In genomic region chr7:143714581-143715459, GRCh38 we compare ENCODE assay signal across 11 cellular contexts. TPM values are rescaled to one million over a fixed set of nuclear protein-coding genes. Genes with fewer than 3 reads are reported as not detected.
DNase-seq lines count a peak whose midpoint lies in the region; ATAC-seq and TF ChIP-seq lines count a peak whose summit lies in the region.
"Not testable (repeated sequence)": the region's sequence is repeated elsewhere in the genome, so short reads cannot be mapped to it uniquely, and the experiment has no call there.
"Had no signal": no experiment of that assay in that cellular context is flagged by ENCODE, and none has a peak within 500 bp of the region (broad histone marks: within the 10 kb centered on the region; RNA-seq: fewer than 3 reads in every experiment).

No MANE protein-coding gene starts in this region.

- H3K36me3 ChIP-seq in CD8-positive, alpha-beta T cell (ENCODE audit: insufficient read depth, low read length); RWPE2 (ENCODE audit: low read depth); naive thymus-derived CD4-positive, alpha-beta T cell (ENCODE audit: control insufficient read depth in 2 of 3, insufficient read depth in 3 of 3, low read length in 3 of 3): not testable (repeated sequence)

- peak; percentile 85 for ATAC-seq in CD8-positive, alpha-beta T cell
- peak; percentile 50 for ATAC-seq in HG02759 (IDR thresholded peaks at IDR 0.05; ENCODE audit: unreplicated experiment)
- 0 out of 3 replicates have a peak, but pooled peaks have one; percentile 14 for ATAC-seq in RWPE2 (ENCODE audit: low read depth)
- ATAC-seq in activated CD8-positive, alpha-beta T cell treated with anti-CD3 and anti-CD28 coated beads for 36 hours = peak; percentile 77
- peak; percentile 75 to 78 for ATAC-seq in activated naive CD4-positive, alpha-beta T cell treated with anti-CD3 and anti-CD28 coated beads, Interleukin-2, amount 50 U/mL, for 72 hours
- ATAC-seq in effector memory CD8-positive, alpha-beta T cell (replicated peaks) = peak; percentile 74
- ATAC-seq in naive thymus-derived CD4-positive, alpha-beta T cell = peak; percentile 75
- ATAC-seq in stimulated activated naive CD8-positive, alpha-beta T cell treated with anti-CD3 and anti-CD28 coated beads, Interleukin-15, Interleukin-2, amounts not matched to agents 100 U/mL and 50 U/mL, for 24 hours = peak; percentile 52

- H3K9me3 ChIP-seq in CD8-positive, alpha-beta T cell (ENCODE audit: low read length); RWPE2 (ENCODE audit: severe bottlenecking); naive thymus-derived CD4-positive, alpha-beta T cell (ENCODE audit: control insufficient read depth in 2 of 3, low read length in 3 of 3): not testable (repeated sequence)

- not testable (repeated sequence) for H3K27me3 ChIP-seq in CD8-positive, alpha-beta T cell (ENCODE audit: insufficient read depth, low read length); RWPE2 (ENCODE audit: insufficient read depth, poor library complexity, severe bottlenecking); naive thymus-derived CD4-positive, alpha-beta T cell (ENCODE audit: control insufficient read depth in 2 of 2, insufficient read depth in 2 of 2, low read length in 2 of 2)

- H3K27me3 Mint-ChIP-seq in CD8-positive, alpha-beta T cell (ENCODE audit: low read depth); activated CD8-positive, alpha-beta T cell treated with anti-CD3 and anti-CD28 coated beads for 36 hours; effector memory CD8-positive, alpha-beta T cell; naive thymus-derived CD4-positive, alpha-beta T cell: not testable (repeated sequence)

- TF ChIP-seq CTCF in CD8-positive, alpha-beta T cell (IDR thresholded peaks at IDR 0.05); RWPE2 (IDR thresholded peaks at IDR 0.05; ENCODE audit: poor library complexity, severe bottlenecking); activated CD8-positive, alpha-beta T cell treated with anti-CD3 and anti-CD28 coated beads for 36 hours (IDR thresholded peaks at IDR 0.05): not testable (repeated sequence)

- CTCF ChIA-PET in CD8-positive, alpha-beta T cell (lab: Charles Lee); activated CD8-positive, alpha-beta T cell treated with anti-CD3 and anti-CD28 coated beads for 36 hours (lab: Charles Lee); naive thymus-derived CD4-positive, alpha-beta T cell (lab: Charles Lee): not testable (repeated sequence)

- not testable (repeated sequence) for H3K27ac Mint-ChIP-seq in CD8-positive, alpha-beta T cell; activated CD8-positive, alpha-beta T cell treated with anti-CD3 and anti-CD28 coated beads for 36 hours; activated naive CD4-positive, alpha-beta T cell treated with anti-CD3 and anti-CD28 coated beads, Interleukin-2, amount 50 U/mL, for 72 hours; effector memory CD8-positive, alpha-beta T cell; naive thymus-derived CD4-positive, alpha-beta T cell

- H3K36me3 Mint-ChIP-seq in CD8-positive, alpha-beta T cell; activated CD8-positive, alpha-beta T cell treated with anti-CD3 and anti-CD28 coated beads for 36 hours (ENCODE audit: low read depth); activated naive CD4-positive, alpha-beta T cell treated with anti-CD3 and anti-CD28 coated beads, Interleukin-2, amount 50 U/mL, for 72 hours; effector memory CD8-positive, alpha-beta T cell (ENCODE audit: insufficient read depth); naive thymus-derived CD4-positive, alpha-beta T cell: not testable (repeated sequence)

- intact Hi-C loops in CD8-positive, alpha-beta T cell (cut with DNase I, micrococcal nuclease); activated CD8-positive, alpha-beta T cell treated with anti-CD3 and anti-CD28 coated beads for 36 hours (cut with micrococcal nuclease); naive thymus-derived CD4-positive, alpha-beta T cell (cut with micrococcal nuclease): not testable (repeated sequence)

- H3K4me1 ChIP-seq in CD8-positive, alpha-beta T cell (ENCODE audit: insufficient read depth, low read length); RWPE2 (ENCODE audit: insufficient read depth, poor library complexity, severe bottlenecking); naive thymus-derived CD4-positive, alpha-beta T cell (ENCODE audit: control insufficient read depth in 2 of 2, insufficient read depth in 2 of 2, low read length in 2 of 2): not testable (repeated sequence)

- not testable (repeated sequence) for H3K4me1 Mint-ChIP-seq in CD8-positive, alpha-beta T cell (ENCODE audit: low read depth); activated CD8-positive, alpha-beta T cell treated with anti-CD3 and anti-CD28 coated beads for 36 hours (ENCODE audit: low read depth); effector memory CD8-positive, alpha-beta T cell (ENCODE audit: low read depth in 2 of 2); naive thymus-derived CD4-positive, alpha-beta T cell

- not testable (repeated sequence) for H3K4me3 Mint-ChIP-seq in CD8-positive, alpha-beta T cell; activated CD8-positive, alpha-beta T cell treated with anti-CD3 and anti-CD28 coated beads for 36 hours; effector memory CD8-positive, alpha-beta T cell; naive thymus-derived CD4-positive, alpha-beta T cell

- DNase-seq in CD8-positive, alpha-beta T cell; RWPE2 (ENCODE audit: low spot score); activated CD8-positive, alpha-beta T cell treated with anti-CD3 and anti-CD28 coated beads for 36 hours; activated naive CD4-positive, alpha-beta T cell treated with anti-CD3 and anti-CD28 coated beads, Interleukin-2, amount 50 U/mL, for 72 hours (ENCODE audit: low spot score in 2 of 2); effector memory CD8-positive, alpha-beta T cell; naive thymus-derived CD4-positive, alpha-beta T cell; stimulated activated naive CD8-positive, alpha-beta T cell treated with anti-CD3 and anti-CD28 coated beads, Interleukin-15, Interleukin-2, amounts not matched to agents 100 U/mL and 50 U/mL, for 24 hours: not testable (repeated sequence)

- not testable (repeated sequence) for H3K9me3 Mint-ChIP-seq in CD8-positive, alpha-beta T cell; activated CD8-positive, alpha-beta T cell treated with anti-CD3 and anti-CD28 coated beads for 36 hours; activated naive CD4-positive, alpha-beta T cell treated with anti-CD3 and anti-CD28 coated beads, Interleukin-2, amount 50 U/mL, for 72 hours; effector memory CD8-positive, alpha-beta T cell; naive thymus-derived CD4-positive, alpha-beta T cell

- H3K27ac ChIP-seq in CD8-positive, alpha-beta T cell (ENCODE audit: low read depth, low read length); RWPE2 (ENCODE audit: poor library complexity, severe bottlenecking); naive thymus-derived CD4-positive, alpha-beta T cell (ENCODE audit: low read depth, low read length): not testable (repeated sequence)

- H3K4me3 ChIP-seq in CD8-positive, alpha-beta T cell (ENCODE audit: low read depth, low read length); RWPE2 (ENCODE audit: severe bottlenecking); naive thymus-derived CD4-positive, alpha-beta T cell (ENCODE audit: low read length): not testable (repeated sequence)

- POLR2A ChIA-PET in CD8-positive, alpha-beta T cell (lab: Charles Lee); activated CD8-positive, alpha-beta T cell treated with anti-CD3 and anti-CD28 coated beads for 36 hours (lab: Charles Lee); naive thymus-derived CD4-positive, alpha-beta T cell (lab: Charles Lee): not testable (repeated sequence)

RNA-seq across cellular contexts. Expression of gene CTAGE6, which starts 42.7 kb away (rescaled TPM):
- total RNA-seq in CD8-positive, alpha-beta T cell = under 1 TPM in 1 of 2 experiments, not detected in 1; 0.33 TPM
- total RNA-seq in activated CD8-positive, alpha-beta T cell treated with anti-CD3 and anti-CD28 coated beads for 36 hours = 1 to 10 TPM; 1.3 to 1.7 TPM
- total RNA-seq in activated naive CD4-positive, alpha-beta T cell treated with anti-CD3 and anti-CD28 coated beads, Interleukin-2, amount 50 U/mL, for 72 hours = 1 to 10 TPM in 1 of 2 donors, under 1 TPM in 1; 0.93 to 3.1 TPM
- 1 to 10 TPM in 4 of 5 experiments, under 1 TPM in 1; 0.80 to 2.4 (median 1.8) TPM for total RNA-seq in naive thymus-derived CD4-positive, alpha-beta T cell
- polyA plus RNA-seq in naive thymus-derived CD4-positive, alpha-beta T cell = not detected
- total RNA-seq: A172, M059J, OCI-LY7 had no signal

Comparison
In these comparisons a context has a peak if more than half of its experiments do, and no peak if none do; other contexts are left out.
1. ATAC-seq: peak in every context shown above with its lines; median percentile 85 in CD8-positive, alpha-beta T cell; 77 in activated CD8-positive, alpha-beta T cell treated with anti-CD3 and anti-CD28 coated beads for 36 hours; 76 in activated naive CD4-positive, alpha-beta T cell treated with anti-CD3 and anti-CD28 coated beads, Interleukin-2, amount 50 U/mL, for 72 hours; 75 in naive thymus-derived CD4-positive, alpha-beta T cell; 74 in effector memory CD8-positive, alpha-beta T cell; 52 in stimulated activated naive CD8-positive, alpha-beta T cell treated with anti-CD3 and anti-CD28 coated beads, Interleukin-15, Interleukin-2, amounts not matched to agents 100 U/mL and 50 U/mL, for 24 hours; 50 in HG02759; 14 in RWPE2.